In genomic region chr5:91127682-91128081, GRCh38 we compare ENCODE assay signal across 1 cellular context.
TF ChIP-seq lines count a peak whose summit lies in the region.

No MANE protein-coding gene starts in this region.

TF ChIP-seq in IMR-90, 13 proteins besides CTCF, POLR2A, EP300 and RAD21:
- TF ChIP-seq RCOR1 (IDR thresholded peaks at IDR 0.05; ENCODE audit: insufficient replicate concordance, low read length) (no peak), RFX5 (IDR thresholded peaks at IDR 0.05; ENCODE audit: low read depth, low read length) (no peak), BHLHE40 (IDR thresholded peaks at IDR 0.05; ENCODE audit: low read depth, low read length) (no peak), CHD1 (IDR thresholded peaks at IDR 0.05; ENCODE audit: low read depth, low read length) (no peak), USF2 (IDR thresholded peaks at IDR 0.05; ENCODE audit: low read depth, low read length) (no peak), FOS (IDR thresholded peaks at IDR 0.05; ENCODE audit: low read depth, low read length) (no peak), SMC3 (IDR thresholded peaks at IDR 0.05; ENCODE audit: low read depth, low read length) (no peak), NFE2L2 (IDR thresholded peaks at IDR 0.05; ENCODE audit: low read depth, low read length) (no peak), MAZ (IDR thresholded peaks at IDR 0.05; ENCODE audit: borderline replicate concordance, low read depth, low read length) (no peak), MAFK (IDR thresholded peaks at IDR 0.05; ENCODE audit: low read depth, low read length) (no peak), ELK1 (IDR thresholded peaks at IDR 0.05; ENCODE audit: borderline replicate concordance, low read depth, low read length) (no peak)
